ENCODE assay signal across 1 cellular context in genomic region chr12:123095074-123095694, GRCh38.
TF ChIP-seq lines count a peak whose summit lies in the region.

No MANE protein-coding gene starts in this region.

TF ChIP-seq in liver, 16 proteins besides CTCF, POLR2A, EP300 and RAD21 (continued from another document):
- TF ChIP-seq FOXA1 (IDR thresholded peaks at IDR 0.05) (no peak), HNF4A (conservative IDR thresholded peaks at IDR 0.05) (no peak)
